17 cellular contexts compared by ENCODE assay signal in genomic region chr10:32360241-32360640, GRCh38.
"Had no signal": no experiment of that assay in that cellular context is flagged by ENCODE, and none has a peak within 500 bp of the region (broad histone marks: within the 10 kb centered on the region; RNA-seq: fewer than 3 reads in every experiment).

No MANE protein-coding gene starts in this region.

- H3K27me3 ChIP-seq: ascending aorta, breast epithelium, gastroesophageal sphincter, heart right ventricle, neutrophil, stomach, testis, upper lobe of left lung had no signal

- H3K9ac ChIP-seq: parathyroid adenoma had no signal

- H3K36me3 ChIP-seq: ascending aorta, breast epithelium, gastroesophageal sphincter, heart right ventricle, neutrophil, stomach, upper lobe of left lung had no signal

- H3K9me3 Mint-ChIP-seq: natural killer cell had no signal

- H3K4me3 ChIP-seq: ascending aorta, breast epithelium, gastroesophageal sphincter, heart right ventricle, mucosa of descending colon, stomach, testis, upper lobe of left lung had no signal

- ATAC-seq: gastroesophageal sphincter, heart right ventricle, left colon, mucosa of descending colon, natural killer cell had no signal

- H3K27ac ChIP-seq: ascending aorta, breast epithelium, gastroesophageal sphincter, heart right ventricle, neutrophil, parathyroid adenoma, stomach, testis, upper lobe of left lung had no signal

- H3K36me3 Mint-ChIP-seq: natural killer cell had no signal

- DNase-seq: activated CD4-positive, alpha-beta T cell treated with anti-CD3 and anti-CD28 coated beads, Interleukin-2, amount 50 U/mL, for 1 hour; activated T-cell treated with anti-CD3 and anti-CD28 coated beads, Interleukin-2, amount 50 U/mL, for 48 hours; cerebellar nuclear complex; dermis blood vessel endothelial cell; heart right ventricle; left colon; mucosa of descending colon; natural killer cell; stimulated activated CD4-positive, alpha-beta T cell treated with anti-CD3 and anti-CD28 coated beads, Interleukin-1b, Interleukin-23, amount 100 ng/mL, for 48 hours; stomach; testis; upper lobe of left lung had no signal

- H3K27ac Mint-ChIP-seq: natural killer cell had no signal

- H3K4me3 Mint-ChIP-seq: natural killer cell had no signal

- H3K4me1 ChIP-seq: breast epithelium, testis had no signal
